In the genomic region with DNA sequence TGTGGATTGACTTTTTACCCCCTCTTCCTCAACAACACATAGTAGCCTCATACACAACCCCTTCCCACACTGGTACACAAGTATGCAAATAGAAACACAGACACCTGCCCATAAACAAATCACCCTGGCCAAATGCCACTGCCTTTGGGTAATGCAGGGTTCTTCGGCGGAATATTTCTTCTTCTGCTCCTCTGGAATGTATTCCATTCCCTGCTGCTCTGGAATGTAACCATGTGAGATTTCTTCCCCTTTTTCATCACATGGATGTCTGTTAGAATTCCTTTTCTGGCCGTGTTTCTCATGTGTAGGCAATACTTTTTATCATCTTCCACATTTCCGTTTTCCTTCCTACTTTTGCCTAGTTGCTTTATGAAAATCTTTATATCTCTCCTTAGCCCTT, we compare ENCODE assay signal across 22 cellular contexts.
"Had no signal": no experiment of that assay in that cellular context is flagged by ENCODE, and none has a peak within 500 bp of the region (broad histone marks: within the 10 kb centered on the region; RNA-seq: fewer than 3 reads in every experiment).

No MANE protein-coding gene starts in this region.

- H3K27me3 Mint-ChIP-seq: activated naive CD4-positive, alpha-beta T cell treated with anti-CD3 and anti-CD28 coated beads, Interleukin-2, amount 50 U/mL, for 24 hours; brain had no signal

- H3K27ac Mint-ChIP-seq: activated naive CD4-positive, alpha-beta T cell treated with anti-CD3 and anti-CD28 coated beads, Interleukin-2, amount 50 U/mL, for 24 hours; brain had no signal

- H3K4me1 ChIP-seq: adrenal gland, esophagus muscularis mucosa, gastroesophageal sphincter, prostate gland, tibial nerve had no signal

- H3K36me3 ChIP-seq: adrenal gland, prostate gland had no signal

- H3K4me3 ChIP-seq: adrenal gland, coronary artery, esophagus muscularis mucosa, gastroesophageal sphincter, heart right ventricle, prostate gland, skin epidermis, tibial nerve had no signal

- H3K27me3 ChIP-seq: adrenal gland, esophagus muscularis mucosa, gastroesophageal sphincter, heart right ventricle, tibial nerve had no signal

- H3K9me3 Mint-ChIP-seq: activated naive CD4-positive, alpha-beta T cell treated with anti-CD3 and anti-CD28 coated beads, Interleukin-2, amount 50 U/mL, for 24 hours; brain; neural crest cell had no signal

- H3K4me1 Mint-ChIP-seq: activated naive CD4-positive, alpha-beta T cell treated with anti-CD3 and anti-CD28 coated beads, Interleukin-2, amount 50 U/mL, for 24 hours; neural crest cell had no signal

- H3K4me3 Mint-ChIP-seq: activated naive CD4-positive, alpha-beta T cell treated with anti-CD3 and anti-CD28 coated beads, Interleukin-2, amount 50 U/mL, for 24 hours; brain; neural crest cell had no signal

- ATAC-seq: gastroesophageal sphincter; heart right ventricle; left cardiac atrium; right cardiac atrium; stimulated activated naive CD8-positive, alpha-beta T cell treated with anti-CD3 and anti-CD28 coated beads, Interleukin-15, Interleukin-2, amounts not matched to agents 100 U/mL and 50 U/mL, for 24 hours had no signal

- H3K27ac ChIP-seq: adrenal gland, coronary artery, esophagus muscularis mucosa, gastroesophageal sphincter, heart right ventricle, prostate gland, skin epidermis, tibial nerve, WERI-Rb-1 had no signal

- DNase-seq: activated CD4-positive, alpha-beta T cell treated with anti-CD3 and anti-CD28 coated beads, Interleukin-2, amount 50 U/mL, for 4 hours; activated gamma-delta T cell; adrenal gland; central memory CD4-positive, alpha-beta T cell; effector CD8-positive, alpha-beta T cell; heart right ventricle; left cardiac atrium; right cardiac atrium; stimulated activated naive CD8-positive, alpha-beta T cell treated with anti-CD3 and anti-CD28 coated beads, Interleukin-15, Interleukin-2, amounts not matched to agents 100 U/mL and 50 U/mL, for 24 hours; substantia nigra; WERI-Rb-1 had no signal

- H3K9me3 ChIP-seq: adrenal gland, esophagus muscularis mucosa, gastroesophageal sphincter, heart right ventricle, prostate gland, tibial nerve had no signal

- FAIRE-seq: endothelial cell of umbilical vein, islet of Langerhans had no signal

- H3K36me3 Mint-ChIP-seq: activated naive CD4-positive, alpha-beta T cell treated with anti-CD3 and anti-CD28 coated beads, Interleukin-2, amount 50 U/mL, for 24 hours had no signal
